In genomic region chr16:53504665-53505064, GRCh38 we compare ENCODE assay signal across 8 cellular contexts. TPM values are rescaled to one million over a fixed set of nuclear protein-coding genes. Genes with fewer than 3 reads are reported as not detected.
A peak's percentile ranks its signal among the peaks of the same experiment; 100 is the strongest.
DNase-seq lines count a peak whose midpoint lies in the region; ATAC-seq, FAIRE-seq and TF ChIP-seq lines count a peak whose summit lies in the region.

No MANE protein-coding gene starts in this region.

- H3K9me3 ChIP-seq in left ventricle myocardium inferior (replicated peaks): no peaks in the 10 kb centered on the region
- no peaks in the 10 kb centered on the region for H3K9me3 ChIP-seq in mammary epithelial cell (replicated peaks; ENCODE audit: insufficient read depth, low read length)
- H3K9me3 ChIP-seq in aorta (ENCODE audit: control insufficient read depth, low read length): no peaks in the 10 kb centered on the region

- H3K4me3 Mint-ChIP-seq in mesothelial cell of epicardium: peak overlapping the region; percentile 88

- peak overlapping the region; percentile 98 for H3K27ac Mint-ChIP-seq in mesothelial cell of epicardium

- H3K36me3 Mint-ChIP-seq in mesothelial cell of epicardium: no peaks in the 10 kb centered on the region

- CTCF ChIA-PET in mammary epithelial cell (lab: Charles Lee; ENCODE audit: low non-redundant PET): interaction anchor here (0.7 kb wide), 1 partner anchor 214 kb away, joined by 3 read pairs; no protein-coding TSS in a partner anchor

- H3K36me3 ChIP-seq in left ventricle myocardium inferior: no peaks in the 10 kb centered on the region
- H3K36me3 ChIP-seq in mammary epithelial cell (ENCODE audit: insufficient read depth, low read length): no peaks in the 10 kb centered on the region
- H3K36me3 ChIP-seq in aorta (ENCODE audit: control insufficient read depth in 1 of 2, insufficient read depth in 2 of 2, low read length in 1 of 2): no peaks in the 10 kb centered on the region

- no peaks in the 10 kb centered on the region for H3K27me3 ChIP-seq in left ventricle myocardium inferior (ENCODE audit: low read depth)
- no peaks in the 10 kb centered on the region for H3K27me3 ChIP-seq in mammary epithelial cell (ENCODE audit: insufficient read depth, low read length)
- no peaks in the 10 kb centered on the region for H3K27me3 ChIP-seq in aorta (ENCODE audit: control insufficient read depth in 1 of 2, insufficient read depth in 2 of 2, low read length in 1 of 2)

- 75% methylated on average over 6 of the region's 7 CpGs for WGBS in mammary epithelial cell (ENCODE audit: low coverage, missing lambda C conversion rate)
- WGBS in aorta, 2 donors: 70% methylated on average over 7 of the region's 7 CpGs

- H3K9me3 Mint-ChIP-seq in mesothelial cell of epicardium: no peaks in the 10 kb centered on the region

- ATAC-seq in Right ventricle myocardium inferior (no peak), aorta (ENCODE audit: low FRiP score) (no peak), HG03280 (IDR thresholded peaks at IDR 0.05; ENCODE audit: unreplicated experiment) (no peak)

- peak overlapping the region; percentile 90 for H3K4me3 ChIP-seq in left ventricle myocardium inferior
- no peak overlapping the region for H3K4me3 ChIP-seq in mammary epithelial cell (replicated peaks in 1 of 3; ENCODE audit: insufficient read depth in 1 of 3, low read depth in 2 of 3, low read length in 3 of 3)
- H3K4me3 ChIP-seq in aorta (ENCODE audit: low read length in 2 of 2): no peak overlapping the region

- H3K27me3 Mint-ChIP-seq in mesothelial cell of epicardium (ENCODE audit: low read depth): no peaks in the 10 kb centered on the region

- no peak for FAIRE-seq in HTR-8/SVneo (lab: Jason Lieb, UNC)

- TF ChIP-seq CTCF in left ventricle myocardium inferior (IDR thresholded peaks at IDR 0.05; ENCODE audit: borderline replicate concordance) (no peak), mammary epithelial cell (conservative IDR thresholded peaks at IDR 0.05 in 1 of 2, IDR thresholded peaks at IDR 0.05 in 1 of 2; ENCODE audit: extremely low read depth in 1 of 2, insufficient read depth in 1 of 2, low read depth in 1 of 2, low read length in 2 of 2) (no peak), mesothelial cell of epicardium (IDR thresholded peaks at IDR 0.05; ENCODE audit: unreplicated experiment) (no peak)

- peak overlapping the region; percentile 97 for H3K4me2 ChIP-seq in mammary epithelial cell (ENCODE audit: insufficient read depth, low read depth, low read length)

- peaks cover 40% of the 10 kb centered on the region for H3K4me1 Mint-ChIP-seq in mesothelial cell of epicardium

- BruUV-seq in mammary epithelial cell (replicated peaks; lab: Mats Ljungman, UMichigan): no TSS peak

- in situ Hi-C loops in mammary epithelial cell (cut with MboI; ENCODE audit: low sequenced_read_pairs in 2 of 2): no loop called here

- no peak for DNase-seq in left ventricle myocardium inferior
- no peak for DNase-seq in Right ventricle myocardium inferior (ENCODE audit: missing footprints)
- peak; percentile 4 for DNase-seq in mammary epithelial cell
- DNase-seq in mesothelial cell of epicardium (ENCODE audit: low spot score in 2 of 2, unreplicated experiment in 2 of 2): no peak
- DNase-seq in aorta: peak in 1 of 2 donors; percentile 54
- no peak for DNase-seq in HuH-7 (ENCODE audit: low spot score)
- DNase-seq in HTR-8/SVneo (ENCODE audit: insufficient read length, low spot score): no peak

- intact Hi-C loops in left ventricle myocardium inferior (cut with micrococcal nuclease) (no loop called here), Right ventricle myocardium inferior (cut with DNase I) (no loop called here), mammary epithelial cell (cut with micrococcal nuclease) (loop anchor here (5.0 to 10.0 kb wide), 3 partner anchors 132 to 370 kb away; partner anchors contain the start of genes FTO and RPGRIP1L), aorta (cut with DNase I) (loop anchor here (5.0 kb wide), 4 partner anchors 67 to 1423 kb away; partner anchors contain the start of genes FTO (in 1 of the 2) and RPGRIP1L (in 1 of the 2))

- no peaks in the 10 kb centered on the region for H4K20me1 ChIP-seq in mammary epithelial cell (ENCODE audit: insufficient read depth, low read length)

- no peak overlapping the region for H3K9ac ChIP-seq in mammary epithelial cell (ENCODE audit: insufficient read depth, low read length)

- peak overlapping the region; percentile 98 for H3K27ac ChIP-seq in left ventricle myocardium inferior (replicated peaks)
- no peak overlapping the region for H3K27ac ChIP-seq in mammary epithelial cell (ENCODE audit: insufficient read depth, low read depth, low read length)
- peak overlapping the region; percentile 57 to 93 for H3K27ac ChIP-seq in aorta (ENCODE audit: low read depth in 1 of 2, low read length in 2 of 2)

- peaks cover 60% of the 10 kb centered on the region for H3K4me1 ChIP-seq in left ventricle myocardium inferior
- peaks cover 24% of the 10 kb centered on the region for H3K4me1 ChIP-seq in mammary epithelial cell (ENCODE audit: insufficient read depth, low read length)
- H3K4me1 ChIP-seq in aorta (ENCODE audit: control insufficient read depth in 1 of 2, insufficient read depth in 2 of 2, low read length in 2 of 2): peaks cover 0 to 4% of the 10 kb centered on the region in 2 donors

- dilution Hi-C loops in mammary epithelial cell (cut with HindIII; ENCODE audit: low sequenced_read_pairs): loop anchor here (10.0 kb wide), 1 partner anchor 190 kb away; no protein-coding TSS in a partner anchor

- peak overlapping the region; percentile 83 for H2AFZ ChIP-seq in mammary epithelial cell (ENCODE audit: low read depth, low read length)

- peaks cover 4% of the 10 kb centered on the region for H3K79me2 ChIP-seq in mammary epithelial cell (ENCODE audit: insufficient read depth, low read length)

RNA-seq across cellular contexts. Expression of gene AKTIP, which starts 1.7 kb away (rescaled TPM):
- total RNA-seq in left ventricle myocardium inferior (95.0 TPM), Right ventricle myocardium inferior (89.7 TPM), mammary epithelial cell (10 to 100 TPM; 24.1 to 26.0 TPM), mesothelial cell of epicardium (41.1 to 43.7 TPM (median 42.0 TPM) in 3 replicates), aorta (10 to 100 TPM; 47.1 to 50.6 TPM)
- polyA plus RNA-seq in mammary epithelial cell (12.8 TPM), aorta (10 to 100 TPM; 48.9 to 73.0 TPM)
- 5.9 TPM for polyA minus RNA-seq in mammary epithelial cell

Comparison
In these comparisons a context has a peak if more than half of its experiments do, and no peak if none do; other contexts are left out.
1. intact Hi-C loops: an anchor here in mammary epithelial cell (5.0 to 10.0 kb wide) and aorta (5.0 kb wide); none called in left ventricle myocardium inferior and Right ventricle myocardium inferior.